ENCODE assay signal across 22 cellular contexts in genomic region chr1:11856698-11857097, GRCh38. TPM values are rescaled to one million over a fixed set of nuclear protein-coding genes. Genes with fewer than 3 reads are reported as not detected.
A peak's percentile ranks its signal among the peaks of the same experiment; 100 is the strongest.
DNase-seq lines count a peak whose midpoint lies in the region; ATAC-seq, FAIRE-seq and TF ChIP-seq lines count a peak whose summit lies in the region.
"Had no signal": no experiment of that assay in that cellular context is flagged by ENCODE, and none has a peak within 500 bp of the region (broad histone marks: within the 10 kb centered on the region; RNA-seq: fewer than 3 reads in every experiment).

No MANE protein-coding gene starts in this region.

- no peaks in the 10 kb centered on the region for H3K36me3 Mint-ChIP-seq in astrocyte (ENCODE audit: low read depth, unreplicated experiment)
- H3K36me3 Mint-ChIP-seq: CD14-positive monocyte; CD4-positive, alpha-beta memory T cell; IgD-negative memory B cell had no signal

- peaks cover 2% of the 10 kb centered on the region for H3K9me3 Mint-ChIP-seq in astrocyte (ENCODE audit: unreplicated experiment)
- H3K9me3 Mint-ChIP-seq: H9, IgD-negative memory B cell had no signal

- POLR2A ChIA-PET in HEK293 (lab: Yijun Ruan, JAX) = interaction anchor here (0.5 kb wide), 1 partner anchor 41 kb away, joined by 5 read pairs; no protein-coding TSS in a partner anchor

- H3K4me3 ChIP-seq in BLaER1 treated with 17β-estradiol and CSF1 and Interleukin-3, amounts not matched to agents 10 nM and 100 nM = no peak overlapping the region
- H3K4me3 ChIP-seq in HEK293 (ENCODE audit: low read depth, low read length) = no peak overlapping the region
- H3K4me3 ChIP-seq in astrocyte (ENCODE audit: insufficient read depth, low read depth, low read length) = no peak overlapping the region
- H3K4me3 ChIP-seq: GM12878 had no signal

- H3K4me1 ChIP-seq in BLaER1 treated with 17β-estradiol and CSF1 and Interleukin-3, amounts not matched to agents 10 nM and 100 nM = peaks cover 3 to 47% (median 31%) of the 10 kb centered on the region in 10 experiments; a peak in 19 of 20 replicates
- H3K4me1 ChIP-seq in HEK293 (ENCODE audit: control insufficient read depth, insufficient read depth, low read length) (no peaks in the 10 kb centered on the region), astrocyte (ENCODE audit: insufficient read depth, low read length) (peaks cover 12% of the 10 kb centered on the region)
- H3K4me1 ChIP-seq: BE2C had no signal

- H3K9me3 ChIP-seq in BLaER1 treated with 17β-estradiol and CSF1 and Interleukin-3, amounts not matched to agents 10 nM and 100 nM (replicated peaks in 1 of 11) = no peaks in the 10 kb centered on the region
- H3K9me3 ChIP-seq in HEK293 (ENCODE audit: control insufficient read depth, insufficient read depth, low read depth, low read length) (no peaks in the 10 kb centered on the region), astrocyte (ENCODE audit: insufficient read depth, low read depth, low read length) (no peaks in the 10 kb centered on the region)
- H3K9me3 ChIP-seq: BE2C had no signal

- H3K27ac Mint-ChIP-seq in astrocyte (ENCODE audit: unreplicated experiment) = peak overlapping the region; percentile 53
- H3K27ac Mint-ChIP-seq: CD14-positive monocyte; CD4-positive, alpha-beta memory T cell; H9; IgD-negative memory B cell had no signal

- no peak for FAIRE-seq in astrocyte (lab: Jason Lieb, UNC)
- FAIRE-seq: A204.1, GM12878, HepG2, HTR-8/SVneo had no signal

- peaks cover 0 to 46% (median 4%) of the 10 kb centered on the region in 11 experiments; a peak in 6 of 22 replicates for H4K20me1 ChIP-seq in BLaER1 treated with 17β-estradiol and CSF1 and Interleukin-3, amounts not matched to agents 10 nM and 100 nM
- H4K20me1 ChIP-seq in astrocyte (ENCODE audit: insufficient read depth, low read length) = no peaks in the 10 kb centered on the region

- H3K9ac ChIP-seq in BLaER1 treated with 17β-estradiol and CSF1 and Interleukin-3, amounts not matched to agents 10 nM and 100 nM = no peak overlapping the region
- no peak overlapping the region for H3K9ac ChIP-seq in astrocyte (ENCODE audit: low read length)

- H2AFZ ChIP-seq in astrocyte (ENCODE audit: low read depth, low read length) = no peak overlapping the region

- no peak overlapping the region for H3K4me3 Mint-ChIP-seq in astrocyte (ENCODE audit: unreplicated experiment)
- H3K4me3 Mint-ChIP-seq: CD4-positive, alpha-beta memory T cell; H9; IgD-negative memory B cell had no signal

- H3K27me3 ChIP-seq in BLaER1 treated with 17β-estradiol and CSF1 and Interleukin-3, amounts not matched to agents 10 nM and 100 nM = peaks cover 11 to 25% (median 15%) of the 10 kb centered on the region in 11 experiments
- peaks cover 26% of the 10 kb centered on the region for H3K27me3 ChIP-seq in astrocyte (ENCODE audit: insufficient read depth, low read length)

- H3K27me3 Mint-ChIP-seq in astrocyte (ENCODE audit: low read depth, unreplicated experiment) = peaks cover 22% of the 10 kb centered on the region

- H3K4me2 ChIP-seq in BLaER1 treated with 17β-estradiol and CSF1 and Interleukin-3, amounts not matched to agents 10 nM and 100 nM = peak overlapping the region in 9 of 11 experiments; percentile 9 to 80 (median 60); a peak in 17 of 22 replicates
- H3K4me2 ChIP-seq in astrocyte (ENCODE audit: low read length) = no peak overlapping the region

- ATAC-seq in HG02885 (IDR thresholded peaks at IDR 0.05; ENCODE audit: poor library complexity, unreplicated experiment) = no peak
- ATAC-seq: GM12878, HepG2 had no signal

- CTCF ChIA-PET in HEK293 (lab: Yijun Ruan, JAX) = interaction anchor here (1.0 to 1.2 kb wide), 6 partner anchors 9 to 51 kb away, joined by 3 to 5 read pairs (median 3); partner anchors contain the start of gene NPPA

- H3K79me2 ChIP-seq in astrocyte (ENCODE audit: insufficient read depth, low read length) = no peaks in the 10 kb centered on the region

- no peak overlapping the region for H3K27ac ChIP-seq in BLaER1 treated with 17β-estradiol and CSF1 and Interleukin-3, amounts not matched to agents 10 nM and 100 nM
- H3K27ac ChIP-seq in HEK293 (ENCODE audit: extremely low read depth, low read depth, low read length) = no peak overlapping the region
- no peak overlapping the region for H3K27ac ChIP-seq in astrocyte (ENCODE audit: low read depth, low read length)

- peaks cover 26% of the 10 kb centered on the region for H3K4me1 Mint-ChIP-seq in astrocyte (ENCODE audit: low read depth, unreplicated experiment)

- DNase-seq in astrocyte (ENCODE audit: low read depth) = no peak
- DNase-seq in NCI-H1092 (lab: John Stamatoyannopoulos, UW) = no peak
- DNase-seq in HUDEP-2 (lab: John Stamatoyannopoulos, UW; ENCODE audit: unreplicated experiment in 76 of 76) = no peak
- DNase-seq: ACHN; BE2C; CD4-positive, alpha-beta memory T cell; DMS 273 treated with DMSO at 0.1 percent for 48 hours; DMS53; EL; GOT3; H9; KBM-7 had no signal

- TF ChIP-seq CTCF in HEK293 (tag by site-specific recombination; IDR thresholded peaks at IDR 0.05) (no peak), astrocyte (IDR thresholded peaks at IDR 0.05; ENCODE audit: insufficient read depth, low read depth, low read length) (no peak)

- no peaks in the 10 kb centered on the region for H3K36me3 ChIP-seq in BLaER1 treated with 17β-estradiol and CSF1 and Interleukin-3, amounts not matched to agents 10 nM and 100 nM
- H3K36me3 ChIP-seq in HEK293 (ENCODE audit: control insufficient read depth in 2 of 2, insufficient read depth in 1 of 2, low read length in 2 of 2) = no peaks in the 10 kb centered on the region
- no peaks in the 10 kb centered on the region for H3K36me3 ChIP-seq in astrocyte (ENCODE audit: insufficient read depth, low read length)
- H3K36me3 ChIP-seq: BE2C had no signal

TF ChIP-seq in HEK293, 187 proteins besides CTCF, POLR2A, EP300 and RAD21:
- TF ChIP-seq ZFP3 (tag by site-specific recombination; IDR thresholded peaks at IDR 0.05; ENCODE audit: low read depth) (no peak), ZFHX2 (tag by site-specific recombination; conservative IDR thresholded peaks at IDR 0.05) (0 out of 2 replicates have a peak, but pooled peaks have one; percentile 18), ZIC2 (tag by site-specific recombination; IDR thresholded peaks at IDR 0.05) (peak; percentile 34; the same call in 1 of the 2 replicates)

RNA-seq across cellular contexts. Expression of gene NPPB, which starts 2.0 kb away (rescaled TPM):
- total RNA-seq in astrocyte = 333 and 449 TPM in 2 replicates
- total RNA-seq: CD4-positive, alpha-beta memory T cell; G401; GM12878; HepG2 had no signal

RNA-seq across cellular contexts. Expression of gene NPPA, which starts 9.1 kb away (rescaled TPM):
- not detected in 2 replicates for total RNA-seq in astrocyte
- total RNA-seq: CD4-positive, alpha-beta memory T cell; G401; GM12878; H9; HepG2 had no signal

RNA-seq across cellular contexts. Expression of gene CLCN6, which starts 50.7 kb away (rescaled TPM):
- total RNA-seq in astrocyte = 16.7 and 22.4 TPM in 2 replicates

RNA-seq across cellular contexts. Expression of gene MTHFR, which starts 50.9 kb away (rescaled TPM):
- 11.5 and 13.0 TPM in 2 replicates for total RNA-seq in astrocyte
